8 cellular contexts compared by ENCODE assay signal in genomic region chr4:75723802-75724065, GRCh38. TPM values are rescaled to one million over a fixed set of nuclear protein-coding genes. Genes with fewer than 3 reads are reported as not detected.
DNase-seq lines count a peak whose midpoint lies in the region; ATAC-seq and TF ChIP-seq lines count a peak whose summit lies in the region.

No MANE protein-coding gene starts in this region.

- CTCF ChIA-PET in A673 (lab: Charles Lee) = interaction anchor here (0.6 to 1.7 kb wide), 5 partner anchors 8 to 995 kb away, joined by 3 to 5 read pairs (median 3); no protein-coding TSS in a partner anchor

- POLR2A ChIA-PET in A673 (lab: Charles Lee; ENCODE audit: low non-redundant PET) = interaction anchor here (0.6 to 0.7 kb wide), 2 partner anchors 9 to 124 kb away, joined by 4 to 8 read pairs; no protein-coding TSS in a partner anchor

- no peaks in the 10 kb centered on the region for H3K4me1 ChIP-seq in A673 (ENCODE audit: insufficient read depth, low read length, poor library complexity, severe bottlenecking)
- peaks cover 27% of the 10 kb centered on the region for H3K4me1 ChIP-seq in muscle layer of colon (ENCODE audit: insufficient read depth, low read length)

- H3K9me3 ChIP-seq in A673 (ENCODE audit: low read depth, low read length, poor library complexity, severe bottlenecking) (no peaks in the 10 kb centered on the region), muscle layer of colon (ENCODE audit: low read length) (no peaks in the 10 kb centered on the region)

- intact Hi-C loops in A673 (cut with micrococcal nuclease; ENCODE audit: unreplicated experiment) = loop anchor here (5.0 kb wide), 1 partner anchor 51 kb away; the partner anchor contains the start of gene G3BP2

- no peaks in the 10 kb centered on the region for H3K27me3 Mint-ChIP-seq in IgD-negative memory B cell
- H3K27me3 Mint-ChIP-seq in central memory CD8-positive, alpha-beta T cell = no peaks in the 10 kb centered on the region

- H3K27ac Mint-ChIP-seq in IgD-negative memory B cell = peak overlapping the region; percentile 97 to 100 (median 99)
- peak overlapping the region; percentile 99 for H3K27ac Mint-ChIP-seq in central memory CD8-positive, alpha-beta T cell (ENCODE audit: low read depth)

- H3K4me3 ChIP-seq in A673 (ENCODE audit: low read depth, low read length, poor library complexity, severe bottlenecking) (peak overlapping the region; percentile 84), muscle layer of colon (ENCODE audit: low read depth in 1 of 2, low read length in 2 of 2) (peak overlapping the region; percentile 79 to 94)

- peaks cover 36 to 41% (median 37%) of the 10 kb centered on the region in 3 donors for H3K4me1 Mint-ChIP-seq in IgD-negative memory B cell
- peaks cover 49% of the 10 kb centered on the region for H3K4me1 Mint-ChIP-seq in central memory CD8-positive, alpha-beta T cell

- H3K27me3 ChIP-seq in A673 (replicated peaks; ENCODE audit: insufficient read depth, low read depth, low read length, poor library complexity) = no peaks in the 10 kb centered on the region
- no peaks in the 10 kb centered on the region for H3K27me3 ChIP-seq in muscle layer of colon (ENCODE audit: control insufficient read depth in 1 of 2, insufficient read depth in 2 of 2, low read length in 2 of 2)

- H3K4me3 Mint-ChIP-seq in IgD-negative memory B cell = peak overlapping the region; percentile 99 to 100 (median 99)
- peak overlapping the region; percentile 99 for H3K4me3 Mint-ChIP-seq in central memory CD8-positive, alpha-beta T cell

- H3K9ac ChIP-seq in muscle layer of colon (ENCODE audit: low read length) = peak overlapping the region; percentile 39

- peaks cover 2% of the 10 kb centered on the region for H3K36me3 Mint-ChIP-seq in IgD-negative memory B cell
- peaks cover 15% of the 10 kb centered on the region for H3K36me3 Mint-ChIP-seq in central memory CD8-positive, alpha-beta T cell (ENCODE audit: insufficient read depth)

- ATAC-seq in central memory CD8-positive, alpha-beta T cell (replicated peaks; ENCODE audit: extremely low read depth, poor library complexity, severe bottlenecking) = no peak
- no peak for ATAC-seq in left lobe of liver
- ATAC-seq in HG03342 (IDR thresholded peaks at IDR 0.05; ENCODE audit: unreplicated experiment) = no peak

- no peak for TF ChIP-seq CTCF in A673 (conservative IDR thresholded peaks at IDR 0.05; ENCODE audit: low read depth, low read length)

- in situ Hi-C loops in KBM-7 (cut with MboI; ENCODE audit: low pct_unique_long_range_greater_than_20kb, low sequenced_read_pairs) = no loop called here

- H3K36me3 ChIP-seq in A673 (ENCODE audit: insufficient read depth, low read length, poor library complexity, severe bottlenecking) = no peaks in the 10 kb centered on the region
- no peaks in the 10 kb centered on the region for H3K36me3 ChIP-seq in muscle layer of colon (ENCODE audit: insufficient read depth, low read length)

- H3K9me3 Mint-ChIP-seq in IgD-negative memory B cell = no peaks in the 10 kb centered on the region
- H3K9me3 Mint-ChIP-seq in central memory CD8-positive, alpha-beta T cell = no peaks in the 10 kb centered on the region

- DNase-seq in A673 (ENCODE audit: low spot score) (no peak), left lobe of liver (ENCODE audit: low spot score) (no peak), KBM-7 (no peak), GF-D8 (lab: John Stamatoyannopoulos, UW) (no peak)
- no peak for DNase-seq in central memory CD8-positive, alpha-beta T cell (ENCODE audit: low spot score in 2 of 2)

- TSS peak; percentile 81 for BruUV-seq in A673 (replicated peaks; lab: Mats Ljungman, UMichigan)

- H3K27ac ChIP-seq in A673 (ENCODE audit: low read depth, low read length, poor library complexity, severe bottlenecking) = peak overlapping the region; percentile 89
- H3K27ac ChIP-seq in muscle layer of colon (ENCODE audit: low read depth, low read length) = peak overlapping the region; percentile 100

RNA-seq across cellular contexts. Expression of gene USO1, which starts 0.6 kb away (rescaled TPM):
- total RNA-seq in A673 (2021) (35.6 and 36.1 TPM in 2 replicates), left lobe of liver (47.1 TPM)
- 18.6 TPM for polyA plus RNA-seq in IgD-negative memory B cell

RNA-seq across cellular contexts. Expression of gene G3BP2, which starts 50.5 kb away (rescaled TPM):
- total RNA-seq in A673 (2021) (104 and 124 TPM in 2 replicates), left lobe of liver (52.2 TPM)
- polyA plus RNA-seq in IgD-negative memory B cell = 87.9 TPM
